14 cellular contexts compared by ENCODE assay signal in genomic region chr3:64109438-64109837, GRCh38.
DNase-seq lines count a peak whose midpoint lies in the region; ATAC-seq, FAIRE-seq and TF ChIP-seq lines count a peak whose summit lies in the region.
"Had no signal": no experiment of that assay in that cellular context is flagged by ENCODE, and none has a peak within 500 bp of the region (broad histone marks: within the 10 kb centered on the region; RNA-seq: fewer than 3 reads in every experiment).

No MANE protein-coding gene starts in this region.

- H3K9me3 Mint-ChIP-seq in astrocyte (ENCODE audit: unreplicated experiment), result peaks cover 6% of the 10 kb centered on the region
- H3K9me3 Mint-ChIP-seq: activated naive CD8-positive, alpha-beta T cell treated with anti-CD3 and anti-CD28 coated beads, Interleukin-2, amount 10 ng/mL, durations not matched to agents 7 days and 5 days had no signal

- H3K27me3 ChIP-seq in astrocyte (ENCODE audit: insufficient read depth, low read length), result no peaks in the 10 kb centered on the region
- no peaks in the 10 kb centered on the region for H3K27me3 ChIP-seq in small intestine (ENCODE audit: control insufficient read depth in 2 of 2, insufficient read depth in 2 of 2, low read length in 2 of 2)

- no peak for TF ChIP-seq CTCF in astrocyte (IDR thresholded peaks at IDR 0.05; ENCODE audit: insufficient read depth, low read depth, low read length)
- no peak for TF ChIP-seq CTCF in kidney (IDR thresholded peaks at IDR 0.05; ENCODE audit: borderline replicate concordance, extremely low read depth, insufficient read depth)

- H3K4me2 ChIP-seq in astrocyte (ENCODE audit: low read length), result no peak overlapping the region

- H3K27ac Mint-ChIP-seq in astrocyte (ENCODE audit: unreplicated experiment), result peak overlapping the region; percentile 8
- H3K27ac Mint-ChIP-seq: activated CD8-positive, alpha-beta T cell treated with anti-CD3 and anti-CD28 coated beads, Interleukin-2, amount 10 ng/mL, durations not matched to agents 7 days and 5 days; activated naive CD8-positive, alpha-beta T cell treated with anti-CD3 and anti-CD28 coated beads, Interleukin-2, amount 10 ng/mL, durations not matched to agents 7 days and 5 days; naive B cell; T-cell had no signal

- intact Hi-C loops in kidney (cut with DNase I), result no loop called here

- DNase-seq in NCI-H1417 (lab: John Stamatoyannopoulos, UW) (peak in 2 of 3 experiments; percentile 0 to 9), NCI-H1417 treated with DMSO at 0.1 percent for 48 hours (lab: John Stamatoyannopoulos, UW) (no peak), astrocyte (ENCODE audit: low read depth) (no peak), kidney (peak; percentile 74), small intestine (peak; percentile 16), NOMO-1 treated with dmso at 0.1 percent for 144 hours (lab: John Stamatoyannopoulos, UW; ENCODE audit: unreplicated experiment) (no peak), NAMALWA (ENCODE audit: low spot score) (no peak)
- DNase-seq: activated CD8-positive, alpha-beta T cell treated with anti-CD3 and anti-CD28 coated beads, Interleukin-2, amount 10 ng/mL, durations not matched to agents 7 days and 5 days; activated naive CD8-positive, alpha-beta T cell treated with anti-CD3 and anti-CD28 coated beads, Interleukin-2, amount 10 ng/mL, durations not matched to agents 7 days and 5 days; effector memory CD4-positive, alpha-beta T cell; naive B cell; stimulated activated naive CD4-positive, alpha-beta T cell treated with Interleukin-2 at 50 U/mL for 16 hours; T-cell had no signal

- peaks cover 74% of the 10 kb centered on the region for H4K20me1 ChIP-seq in astrocyte (ENCODE audit: insufficient read depth, low read length)

- 18 to 63% (median 28%) methylated on average over 1 of the region's 1 CpG for WGBS in small intestine, 3 donors

- peaks cover 56% of the 10 kb centered on the region for H3K36me3 Mint-ChIP-seq in astrocyte (ENCODE audit: low read depth, unreplicated experiment)
- H3K36me3 Mint-ChIP-seq: activated naive CD8-positive, alpha-beta T cell treated with anti-CD3 and anti-CD28 coated beads, Interleukin-2, amount 10 ng/mL, durations not matched to agents 7 days and 5 days; naive B cell; T-cell had no signal

- H3K4me3 ChIP-seq in astrocyte (ENCODE audit: insufficient read depth, low read depth, low read length) (no peak overlapping the region), kidney (ENCODE audit: low read length in 2 of 2) (no peak overlapping the region), small intestine (ENCODE audit: low read depth in 1 of 2, low read length in 2 of 2) (no peak overlapping the region)

- H3K4me1 ChIP-seq in astrocyte (ENCODE audit: insufficient read depth, low read length) (peaks cover 10% of the 10 kb centered on the region), kidney (ENCODE audit: control insufficient read depth in 1 of 2, insufficient read depth in 1 of 2, low read depth in 1 of 2, low read length in 2 of 2) (no peaks in the 10 kb centered on the region), small intestine (ENCODE audit: control insufficient read depth in 2 of 2, insufficient read depth in 1 of 2, low read depth in 1 of 2, low read length in 1 of 2) (no peaks in the 10 kb centered on the region)

- ATAC-seq in GM21717 (IDR thresholded peaks at IDR 0.05; ENCODE audit: unreplicated experiment), result no peak
- ATAC-seq: activated CD8-positive, alpha-beta T cell treated with anti-CD3 and anti-CD28 coated beads, Interleukin-2, amount 10 ng/mL, durations not matched to agents 7 days and 5 days; T-cell had no signal

- no peaks in the 10 kb centered on the region for H3K27me3 Mint-ChIP-seq in astrocyte (ENCODE audit: low read depth, unreplicated experiment)

- H3K27ac ChIP-seq in astrocyte (ENCODE audit: low read depth, low read length) (no peak overlapping the region), kidney (ENCODE audit: low read depth in 2 of 2, low read length in 2 of 2) (no peak overlapping the region), small intestine (ENCODE audit: low read depth in 1 of 2, low read length in 1 of 2) (peak overlapping the region in 1 of 2 donors; percentile 22)

- H3K79me2 ChIP-seq in astrocyte (ENCODE audit: insufficient read depth, low read length), result peaks cover 34% of the 10 kb centered on the region

- FAIRE-seq in astrocyte (lab: Jason Lieb, UNC) (no peak), kidney (lab: Jason Lieb, UNC) (no peak), small intestine (lab: Jason Lieb, UNC) (no peak)

- H3K4me3 Mint-ChIP-seq in astrocyte (ENCODE audit: unreplicated experiment), result no peak overlapping the region
- H3K4me3 Mint-ChIP-seq: activated CD8-positive, alpha-beta T cell treated with anti-CD3 and anti-CD28 coated beads, Interleukin-2, amount 10 ng/mL, durations not matched to agents 7 days and 5 days; activated naive CD8-positive, alpha-beta T cell treated with anti-CD3 and anti-CD28 coated beads, Interleukin-2, amount 10 ng/mL, durations not matched to agents 7 days and 5 days; naive B cell; T-cell had no signal

- H3K4me1 Mint-ChIP-seq in astrocyte (ENCODE audit: low read depth, unreplicated experiment), result peaks cover 64% of the 10 kb centered on the region
- H3K4me1 Mint-ChIP-seq: activated naive CD8-positive, alpha-beta T cell treated with anti-CD3 and anti-CD28 coated beads, Interleukin-2, amount 10 ng/mL, durations not matched to agents 7 days and 5 days; T-cell had no signal

- H3K9me3 ChIP-seq in astrocyte (ENCODE audit: insufficient read depth, low read depth, low read length) (no peaks in the 10 kb centered on the region), kidney (ENCODE audit: control insufficient read depth in 1 of 2, low read length in 2 of 2) (no peaks in the 10 kb centered on the region), small intestine (ENCODE audit: control insufficient read depth, low read depth) (no peaks in the 10 kb centered on the region)

- no peak overlapping the region for H2AFZ ChIP-seq in astrocyte (ENCODE audit: low read depth, low read length)

- H3K9ac ChIP-seq in astrocyte (ENCODE audit: low read length), result no peak overlapping the region
- no peak overlapping the region for H3K9ac ChIP-seq in kidney (ENCODE audit: low read length in 2 of 2)

- no peaks in the 10 kb centered on the region for H3K36me3 ChIP-seq in astrocyte (ENCODE audit: insufficient read depth, low read length)
- H3K36me3 ChIP-seq in kidney (ENCODE audit: control insufficient read depth in 1 of 2, insufficient read depth in 2 of 2, low read length in 2 of 2), result peaks cover 0 to 4% of the 10 kb centered on the region in 2 donors
- no peaks in the 10 kb centered on the region for H3K36me3 ChIP-seq in small intestine (ENCODE audit: control insufficient read depth in 2 of 2, insufficient read depth in 2 of 2, low read length in 2 of 2)

Comparison
In these comparisons a context has a peak if more than half of its experiments do, and no peak if none do; other contexts are left out.
1. DNase-seq: peak in NCI-H1417 (2 of 3), kidney (single experiment) and small intestine (single experiment); none in NCI-H1417 treated with DMSO at 0.1 percent for 48 hours (single experiment), astrocyte (single experiment), NOMO-1 treated with dmso at 0.1 percent for 144 hours (single experiment) and NAMALWA (single experiment).